ENCODE assay signal across 8 cellular contexts in genomic region chr18:62717059-62717849, GRCh38. TPM values are rescaled to one million over a fixed set of nuclear protein-coding genes. Genes with fewer than 3 reads are reported as not detected.
A peak's percentile ranks its signal among the peaks of the same experiment; 100 is the strongest.
DNase-seq lines count a peak whose midpoint lies in the region; ATAC-seq and TF ChIP-seq lines count a peak whose summit lies in the region.

No MANE protein-coding gene starts in this region.

- CTCF ChIA-PET in activated CD4-positive, alpha-beta memory T cell treated with anti-CD3 and anti-CD28 coated beads for 36 hours (lab: Charles Lee): interaction anchor here (0.6 to 2.1 kb wide), 6 partner anchors 10 to 265 kb away, joined by 3 to 11 read pairs (median 4); no protein-coding TSS in a partner anchor

- DNase-seq in activated gamma-delta T cell treated with Interleukin-2 at 50 U/mL for 16 hours (peak; percentile 35), activated gamma-delta T cell (lab: John Stamatoyannopoulos, UW) (no peak), NCI-H748 (lab: John Stamatoyannopoulos, UW; ENCODE audit: unreplicated experiment) (peak; percentile 78), mesothelial cell of epicardium (ENCODE audit: low spot score in 2 of 2, unreplicated experiment in 2 of 2) (no peak), stromal cell of bone marrow (ENCODE audit: low read depth) (peak; percentile 25)
- DNase-seq in activated CD4-positive, alpha-beta memory T cell treated with anti-CD3 and anti-CD28 coated beads for 36 hours: peak; percentile 71
- peak in 2 of 3 donors; percentile 25 to 32 for DNase-seq in effector memory CD4-positive, alpha-beta T cell

- peak overlapping the region; percentile 75 for H3K4me3 Mint-ChIP-seq in activated CD4-positive, alpha-beta memory T cell treated with anti-CD3 and anti-CD28 coated beads for 36 hours
- H3K4me3 Mint-ChIP-seq in mesothelial cell of epicardium: peak overlapping the region; percentile 75

- H3K27ac Mint-ChIP-seq in activated CD4-positive, alpha-beta memory T cell treated with anti-CD3 and anti-CD28 coated beads for 36 hours: peak overlapping the region; percentile 71
- peak overlapping the region; percentile 75 for H3K27ac Mint-ChIP-seq in mesothelial cell of epicardium

- peaks cover 16% of the 10 kb centered on the region for H3K4me1 ChIP-seq in effector memory CD4-positive, alpha-beta T cell (ENCODE audit: control insufficient read depth, insufficient read depth, low read length, poor library complexity, severe bottlenecking)

- POLR2A ChIA-PET in activated CD4-positive, alpha-beta memory T cell treated with anti-CD3 and anti-CD28 coated beads for 36 hours (lab: Charles Lee): interaction anchor here (0.7 to 2.0 kb wide), 3 partner anchors 77 to 212 kb away, joined by 3 to 5 read pairs (median 4); no protein-coding TSS in a partner anchor

- no peaks in the 10 kb centered on the region for H3K36me3 Mint-ChIP-seq in activated CD4-positive, alpha-beta memory T cell treated with anti-CD3 and anti-CD28 coated beads for 36 hours
- no peaks in the 10 kb centered on the region for H3K36me3 Mint-ChIP-seq in mesothelial cell of epicardium

- no peak for TF ChIP-seq CTCF in mesothelial cell of epicardium (IDR thresholded peaks at IDR 0.05; ENCODE audit: unreplicated experiment)

- peak overlapping the region; percentile 64 for H3K4me3 ChIP-seq in effector memory CD4-positive, alpha-beta T cell (ENCODE audit: insufficient read depth, low read depth, low read length, poor library complexity, severe bottlenecking)

- no peaks in the 10 kb centered on the region for H3K9me3 ChIP-seq in effector memory CD4-positive, alpha-beta T cell (ENCODE audit: control insufficient read depth, low read length)

- no peaks in the 10 kb centered on the region for H3K9me3 Mint-ChIP-seq in activated CD4-positive, alpha-beta memory T cell treated with anti-CD3 and anti-CD28 coated beads for 36 hours
- no peaks in the 10 kb centered on the region for H3K9me3 Mint-ChIP-seq in mesothelial cell of epicardium

- H3K27ac ChIP-seq in effector memory CD4-positive, alpha-beta T cell (ENCODE audit: insufficient read depth, low read length, poor library complexity, severe bottlenecking): peak overlapping the region; percentile 20

- intact Hi-C loops in activated CD4-positive, alpha-beta memory T cell treated with anti-CD3 and anti-CD28 coated beads for 36 hours (cut with micrococcal nuclease): loop anchor here (1.0 to 5.0 kb wide), 6 partner anchors 24 to 445 kb away; partner anchors contain the start of gene TNFRSF11A

- no peak for ATAC-seq in GM21576 (IDR thresholded peaks at IDR 0.05; ENCODE audit: unreplicated experiment)

- H3K27me3 ChIP-seq in effector memory CD4-positive, alpha-beta T cell (replicated peaks; ENCODE audit: control insufficient read depth, insufficient read depth, low read length, poor library complexity, severe bottlenecking): no peaks in the 10 kb centered on the region

- peaks cover 2% of the 10 kb centered on the region for H3K27me3 Mint-ChIP-seq in activated CD4-positive, alpha-beta memory T cell treated with anti-CD3 and anti-CD28 coated beads for 36 hours
- no peaks in the 10 kb centered on the region for H3K27me3 Mint-ChIP-seq in mesothelial cell of epicardium (ENCODE audit: low read depth)

- H3K36me3 ChIP-seq in effector memory CD4-positive, alpha-beta T cell (ENCODE audit: control insufficient read depth, insufficient read depth, low read length): no peaks in the 10 kb centered on the region

- peaks cover 39% of the 10 kb centered on the region for H3K4me1 Mint-ChIP-seq in activated CD4-positive, alpha-beta memory T cell treated with anti-CD3 and anti-CD28 coated beads for 36 hours (ENCODE audit: low read depth)
- H3K4me1 Mint-ChIP-seq in mesothelial cell of epicardium: peaks cover 59% of the 10 kb centered on the region

RNA-seq across cellular contexts. Expression of gene PHLPP1, which starts 1.9 kb away (rescaled TPM):
- 1 to 10 TPM; 8.0 to 8.7 TPM for total RNA-seq in activated CD4-positive, alpha-beta memory T cell treated with anti-CD3 and anti-CD28 coated beads for 36 hours
- total RNA-seq in mesothelial cell of epicardium: 20.4 to 21.2 TPM (median 21.2 TPM) in 3 replicates

Comparison
In these comparisons a context has a peak if more than half of its experiments do, and no peak if none do; other contexts are left out.
1. DNase-seq: peak in activated gamma-delta T cell treated with Interleukin-2 at 50 U/mL for 16 hours (single experiment), NCI-H748 (single experiment), activated CD4-positive, alpha-beta memory T cell treated with anti-CD3 and anti-CD28 coated beads for 36 hours (single experiment), effector memory CD4-positive, alpha-beta T cell (2 of 3) and stromal cell of bone marrow (single experiment); none in activated gamma-delta T cell (single experiment) and mesothelial cell of epicardium (0 of 2).